In genomic region chr1:7985851-7986612, GRCh38 we compare ENCODE assay signal across 1 cellular context.
A peak's percentile ranks its signal among the peaks of the same experiment; 100 is the strongest.
TF ChIP-seq lines count a peak whose summit lies in the region.

No MANE protein-coding gene starts in this region.

TF ChIP-seq in H1, 55 proteins besides CTCF, POLR2A, EP300 and RAD21:
- TF ChIP-seq TAF1 (IDR thresholded peaks at IDR 0.05; ENCODE audit: low read depth, low read length) (no peak), POLR2AphosphoS5 (IDR thresholded peaks at IDR 0.05; ENCODE audit: low read depth, low read length) (0 out of 2 replicates have a peak, but pooled peaks have one; percentile 20)
